ENCODE assay signal across 1 cellular context in genomic region chr20:38600057-38600456, GRCh38.
TF ChIP-seq lines count a peak whose summit lies in the region.

No MANE protein-coding gene starts in this region.

TF ChIP-seq in H1, 55 proteins besides CTCF, POLR2A, EP300 and RAD21:
- TF ChIP-seq CHD1 (IDR thresholded peaks at IDR 0.05; ENCODE audit: low read depth, low read length) (no peak), BCL11A (IDR thresholded peaks at IDR 0.05; ENCODE audit: low read depth in 2 of 2, low read length in 2 of 2) (no peak)
